1 cellular context compared by ENCODE assay signal in genomic region chr18:24112874-24113615, GRCh38.
TF ChIP-seq lines count a peak whose summit lies in the region.

No MANE protein-coding gene starts in this region.

TF ChIP-seq in HepG2, 621 proteins besides CTCF, POLR2A, EP300 and RAD21 (continued from another document and continues in another):
- TF ChIP-seq ZNF451 (CRISPR knock-in tag; IDR thresholded peaks at IDR 0.05) (no peak), TCF7L2 (IDR thresholded peaks at IDR 0.05; ENCODE audit: low read depth, low read length) (no peak), SSRP1 (CRISPR knock-in tag; IDR thresholded peaks at IDR 0.05) (0 out of 2 replicates have a peak, but pooled peaks have one; percentile 51), ZNF788 (CRISPR knock-in tag; IDR thresholded peaks at IDR 0.05; ENCODE audit: borderline replicate concordance) (peak; percentile 80; the same call in 1 of the 2 replicates), ZSCAN29 (CRISPR knock-in tag; conservative IDR thresholded peaks at IDR 0.05) (no peak), SIX1 (CRISPR knock-in tag; IDR thresholded peaks at IDR 0.05; ENCODE audit: borderline replicate concordance) (0 out of 2 replicates have a peak, but pooled peaks have one; percentile 48), CREB3 (CRISPR knock-in tag; IDR thresholded peaks at IDR 0.05) (no peak), NFE2L1 (CRISPR knock-in tag; IDR thresholded peaks at IDR 0.05; ENCODE audit: borderline replicate concordance) (peak; percentile 92), ZNF205 (CRISPR knock-in tag; IDR thresholded peaks at IDR 0.05) (peak; percentile 71; the same call in 1 of the 2 replicates), JDP2 (CRISPR knock-in tag; IDR thresholded peaks at IDR 0.05; ENCODE audit: borderline replicate concordance) (no peak; the same call in 1 of the 2 replicates), AKAP8 (CRISPR knock-in tag; IDR thresholded peaks at IDR 0.05) (no peak), GLMP (CRISPR knock-in tag; IDR thresholded peaks at IDR 0.05; ENCODE audit: borderline replicate concordance) (no peak), HHEX (CRISPR knock-in tag; IDR thresholded peaks at IDR 0.05) (no peak), TSC22D2 (CRISPR knock-in tag; IDR thresholded peaks at IDR 0.05; ENCODE audit: borderline replicate concordance) (no peak), ZNF672 (CRISPR knock-in tag; IDR thresholded peaks at IDR 0.05) (0 out of 2 replicates have a peak, but pooled peaks have one; percentile 75), ZNF879 (CRISPR knock-in tag; IDR thresholded peaks at IDR 0.05) (no peak), FUBP1 (CRISPR knock-in tag; IDR thresholded peaks at IDR 0.05; ENCODE audit: borderline replicate concordance) (no peak), GMEB1 (CRISPR knock-in tag; IDR thresholded peaks at IDR 0.05; ENCODE audit: borderline replicate concordance) (no peak), HNF1A (IDR thresholded peaks at IDR 0.05; ENCODE audit: low read depth) (peak; percentile 93), HNF1A (CRISPR knock-in tag; IDR thresholded peaks at IDR 0.05; ENCODE audit: borderline replicate concordance) (peak; percentile 86), ZNF800 (CRISPR knock-in tag; IDR thresholded peaks at IDR 0.05) (no peak), ZNF619 (CRISPR knock-in tag; IDR thresholded peaks at IDR 0.05) (peak; percentile 83; the same call in 1 of the 2 replicates), ZGPAT (CRISPR knock-in tag; IDR thresholded peaks at IDR 0.05) (peak; percentile 69), U2AF2 (IDR thresholded peaks at IDR 0.05; ENCODE audit: low read depth, low read length) (no peak), ZNF710 (CRISPR knock-in tag; IDR thresholded peaks at IDR 0.05; ENCODE audit: borderline replicate concordance) (peak; percentile 94; the same call in 1 of the 2 replicates), PAF1 (CRISPR knock-in tag; IDR thresholded peaks at IDR 0.05) (no peak), FOXO1 (CRISPR knock-in tag; IDR thresholded peaks at IDR 0.05) (no peak; the same call in 1 of the 2 replicates), NR1H2 (CRISPR knock-in tag; IDR thresholded peaks at IDR 0.05; ENCODE audit: borderline replicate concordance, low read depth) (peak; percentile 57; the same call in 1 of the 2 replicates), TRIM22 (IDR thresholded peaks at IDR 0.05) (no peak), JUNB (CRISPR knock-in tag; IDR thresholded peaks at IDR 0.05; ENCODE audit: borderline replicate concordance) (peak; percentile 95), ARNT (IDR thresholded peaks at IDR 0.05) (no peak), ATM (IDR thresholded peaks at IDR 0.05; ENCODE audit: borderline replicate concordance) (no peak), KAT8 (CRISPR knock-in tag; IDR thresholded peaks at IDR 0.05) (peak; percentile 66), ZNF256 (CRISPR knock-in tag; conservative IDR thresholded peaks at IDR 0.05) (no peak), ARID5B (CRISPR knock-in tag; IDR thresholded peaks at IDR 0.05) (peak; percentile 89)
